Comparison of ENCODE assay signal across 10 cellular contexts in the genomic region with DNA sequence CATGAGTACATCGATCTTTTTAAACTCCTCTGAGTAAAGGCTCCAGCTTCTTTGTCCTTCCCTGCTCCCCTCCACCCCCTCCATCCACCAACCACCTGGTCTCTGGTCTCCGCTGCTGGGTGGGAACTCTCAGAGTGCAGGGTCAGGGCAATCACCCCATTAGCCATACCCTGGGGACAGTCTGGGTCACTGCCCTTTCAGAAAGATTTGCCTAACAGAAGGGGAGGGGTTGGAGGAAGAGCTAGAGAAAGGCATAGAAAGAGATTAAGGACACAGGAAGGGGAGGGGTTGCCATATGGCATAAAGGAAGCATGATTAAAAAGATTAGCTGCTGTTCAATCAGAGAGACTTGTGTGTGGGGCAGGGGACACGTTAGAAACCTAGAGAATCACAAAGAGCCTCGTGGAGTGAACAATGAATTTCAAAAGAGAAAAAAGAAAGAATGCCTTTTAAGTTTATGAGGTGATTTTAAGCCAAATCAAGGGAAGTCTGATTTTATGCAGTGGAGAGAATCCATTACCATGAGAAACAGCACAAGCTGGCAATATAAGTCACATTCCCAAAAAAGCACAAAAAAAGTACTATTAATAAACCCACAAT.
DNase-seq lines count a peak whose midpoint lies in the region; ATAC-seq, FAIRE-seq and TF ChIP-seq lines count a peak whose summit lies in the region.
"Had no signal": no experiment of that assay in that cellular context is flagged by ENCODE, and none has a peak within 500 bp of the region (broad histone marks: within the 10 kb centered on the region; RNA-seq: fewer than 3 reads in every experiment).

No MANE protein-coding gene starts in this region.

- no peak overlapping the region for H2BK15ac ChIP-seq in H1 (ENCODE audit: low read length)

- H2BK5ac ChIP-seq in H1 (ENCODE audit: low read depth, low read length): no peak overlapping the region

- no peaks in the 10 kb centered on the region for H3K27me3 ChIP-seq in H1 (replicated peaks in 1 of 4; ENCODE audit: control insufficient read depth in 3 of 4, extremely low read depth in 1 of 4, insufficient read depth in 3 of 4, low read length in 3 of 4)
- H3K27me3 ChIP-seq in gastroesophageal sphincter: no peaks in the 10 kb centered on the region
- H3K27me3 ChIP-seq: left lung had no signal

- 37% methylated on average over 3 of the region's 4 CpGs; no CpG with 5 or more reads in 1 of the 2 experiments for WGBS in H1 (ENCODE audit: extremely low coverage in 1 of 2, insufficient coverage in 1 of 2, insufficient read length in 1 of 2, insufficient replicate concordance in 2 of 2, low coverage in 1 of 2, low lambda C conversion rate in 2 of 2, missing lambda C conversion rate in 1 of 2), 2 experiments
- 23 to 34% methylated on average over 4 of the region's 4 CpGs for WGBS in gastroesophageal sphincter (ENCODE audit: low coverage in 1 of 2), 2 donors

- H2BK120ac ChIP-seq in H1 (replicated peaks; ENCODE audit: low read depth, low read length): no peak overlapping the region

- no peak overlapping the region for H4K91ac ChIP-seq in H1 (replicated peaks; ENCODE audit: insufficient read length, low read length)

- CTCF ChIA-PET in H1 (lab: Charles Lee; ENCODE audit: partially characterized antibody): interaction anchor here (0.6 to 1.1 kb wide), 2 partner anchors 13 to 21 kb away, joined by 3 to 4 read pairs; no protein-coding TSS in a partner anchor

- no peak for TF ChIP-seq RAD21 in H1 (IDR thresholded peaks at IDR 0.05 in 1 of 2, conservative IDR thresholded peaks at IDR 0.05 in 1 of 2; ENCODE audit: low read depth in 2 of 2, low read length in 2 of 2)

- POLR2A ChIA-PET in H1 (lab: Charles Lee; ENCODE audit: partially characterized antibody): no interaction called here

- TF ChIP-seq POLR2A in H1 (IDR thresholded peaks at IDR 0.05; ENCODE audit: control extremely low read depth in 1 of 2, low read depth in 2 of 2, low read length in 2 of 2) (no peak), gastroesophageal sphincter (IDR thresholded peaks at IDR 0.05) (no peak)

- H3K14ac ChIP-seq in H1 (ENCODE audit: insufficient read length): no peak overlapping the region

- H3K27ac ChIP-seq in H1 (ENCODE audit: low read depth, low read length): no peak overlapping the region
- H3K27ac ChIP-seq in gastroesophageal sphincter: no peak overlapping the region
- H3K27ac ChIP-seq: left lung had no signal

- H3K4me2 ChIP-seq in H1 (ENCODE audit: insufficient read depth in 1 of 2, low read depth in 2 of 2, low read length in 2 of 2): no peak overlapping the region

- H3K9ac ChIP-seq in ES-I3 (ENCODE audit: low read depth, low read length) (0 out of 2 replicates have a peak overlapping the region, but pooled peaks have one; percentile 6), H1 (replicated peaks in 1 of 4; ENCODE audit: extremely low read depth in 1 of 4, low read depth in 3 of 4, low read length in 3 of 4) (no peak overlapping the region)

- H2AFZ ChIP-seq in H1 (ENCODE audit: low read length): peak overlapping the region; percentile 53

- H4K20me1 ChIP-seq in H1 (replicated peaks in 1 of 2; ENCODE audit: control insufficient read depth in 1 of 2, insufficient read depth in 2 of 2, low read length in 2 of 2): no peaks in the 10 kb centered on the region

- no peak for FAIRE-seq in H1 (lab: Jason Lieb, UNC)

- H2BK20ac ChIP-seq in H1 (ENCODE audit: low read length): no peak overlapping the region

- H2BK12ac ChIP-seq in H1 (ENCODE audit: low read depth, low read length): no peak overlapping the region

- H2AK5ac ChIP-seq in H1 (ENCODE audit: low read depth, low read length): no peak overlapping the region

- H3K4ac ChIP-seq in H1 (replicated peaks; ENCODE audit: insufficient read length, low read depth, low read length): no peak overlapping the region

- H3K23ac ChIP-seq in H1 (ENCODE audit: insufficient read length): no peak overlapping the region

- peaks cover 4% of the 10 kb centered on the region for H3K9me3 ChIP-seq in ES-I3 (ENCODE audit: control insufficient read depth, insufficient read depth, low read length)
- H3K9me3 ChIP-seq in H1 (ENCODE audit: insufficient read depth in 2 of 2, low read depth in 1 of 2, low read length in 1 of 2): no peaks in the 10 kb centered on the region
- H3K9me3 ChIP-seq in gastroesophageal sphincter: no peaks in the 10 kb centered on the region
- H3K9me3 ChIP-seq: left lung had no signal

- H4K5ac ChIP-seq in H1 (ENCODE audit: insufficient read length, low read depth, low read length): no peak overlapping the region

- DNase-seq in H1 (ENCODE audit: low read depth in 1 of 2, low spot score in 2 of 2) (no peak), NCI-H2227 treated with DMSO at 0.1 percent for 48 hours (lab: John Stamatoyannopoulos, UW) (no peak), OCI-M2 (lab: John Stamatoyannopoulos, UW; ENCODE audit: unreplicated experiment) (no peak), middle frontal gyrus (ENCODE audit: extremely low spot score, low spot score) (no peak)
- DNase-seq: effector memory CD4-positive, alpha-beta T cell; left lung had no signal

- H3K56ac ChIP-seq in H1 (replicated peaks; ENCODE audit: insufficient read length, low read depth, low read length): no peak overlapping the region

- no peaks in the 10 kb centered on the region for H3K36me3 ChIP-seq in ES-I3 (ENCODE audit: insufficient read depth, low read length)
- H3K36me3 ChIP-seq in H1 (ENCODE audit: control insufficient read depth in 2 of 4, insufficient read depth in 4 of 4, low read length in 3 of 4): no peaks in the 10 kb centered on the region
- H3K36me3 ChIP-seq in gastroesophageal sphincter: no peaks in the 10 kb centered on the region
- H3K36me3 ChIP-seq: left lung had no signal

- H3K18ac ChIP-seq in H1 (ENCODE audit: extremely low read depth, low read length): no peak overlapping the region

- TF ChIP-seq CTCF in H1 (IDR thresholded peaks at IDR 0.05; ENCODE audit: control extremely low read depth in 1 of 3, insufficient read depth in 1 of 3, low read depth in 1 of 3, low read length in 3 of 3) (no peak), gastroesophageal sphincter (IDR thresholded peaks at IDR 0.05) (no peak)

- H3K23me2 ChIP-seq in H1 (ENCODE audit: low read depth, low read length): peaks cover 1% of the 10 kb centered on the region; the same call in 1 of the 2 replicates

- peaks cover 28% of the 10 kb centered on the region for H3K4me1 ChIP-seq in ES-I3 (ENCODE audit: insufficient read depth, low read length)
- 0 out of 7 replicates have a peak, but pooled peaks cover 0 to 2% (median 0%) of the 10 kb centered on the region in 4 experiments for H3K4me1 ChIP-seq in H1 (replicated peaks in 1 of 4; ENCODE audit: control insufficient read depth in 3 of 4, insufficient read depth in 4 of 4, low read length in 3 of 4)
- H3K4me1 ChIP-seq in gastroesophageal sphincter: no peaks in the 10 kb centered on the region

- no peaks in the 10 kb centered on the region for H3K79me1 ChIP-seq in H1 (ENCODE audit: low read depth, low read length)

- H3K4me3 ChIP-seq in H1 (ENCODE audit: extremely low read depth in 1 of 4, insufficient read depth in 2 of 4, low read depth in 3 of 4, low read length in 4 of 4) (no peak overlapping the region), gastroesophageal sphincter (no peak overlapping the region)
- H3K4me3 ChIP-seq: left lung had no signal

- no peak for TF ChIP-seq EP300 in H1 (IDR thresholded peaks at IDR 0.05; ENCODE audit: borderline replicate concordance in 1 of 2, low read depth in 2 of 2, low read length in 2 of 2)
- TF ChIP-seq EP300 in gastroesophageal sphincter (IDR thresholded peaks at IDR 0.05): no peak

- no peak overlapping the region for H4K8ac ChIP-seq in H1 (ENCODE audit: extremely low read depth, insufficient read depth, low read length)

- no peaks in the 10 kb centered on the region for H3K79me2 ChIP-seq in H1 (ENCODE audit: control insufficient read depth in 1 of 2, insufficient read depth in 2 of 2, low read length in 2 of 2)

- ATAC-seq in GM21447 (IDR thresholded peaks at IDR 0.05; ENCODE audit: unreplicated experiment): peak; percentile 82
- ATAC-seq in HG03442 (IDR thresholded peaks at IDR 0.05; ENCODE audit: unreplicated experiment): peak; percentile 74
- no peak for ATAC-seq in gastroesophageal sphincter

TF ChIP-seq in H1, 55 proteins besides CTCF, POLR2A, EP300 and RAD21:
- TF ChIP-seq JUND (IDR thresholded peaks at IDR 0.05; ENCODE audit: low read length) (no peak), RXRA (IDR thresholded peaks at IDR 0.05; ENCODE audit: insufficient read depth, low read depth, low read length) (no peak), EGR1 (IDR thresholded peaks at IDR 0.05; ENCODE audit: borderline replicate concordance, low read depth, low read length) (no peak), ZNF274 (IDR thresholded peaks at IDR 0.05; ENCODE audit: borderline replicate concordance, extremely low read depth, low read length) (no peak), CREB1 (IDR thresholded peaks at IDR 0.05) (no peak), CBX8 (IDR thresholded peaks at IDR 0.05; ENCODE audit: borderline replicate concordance, low read depth, low read length) (no peak), CBX5 (IDR thresholded peaks at IDR 0.05; ENCODE audit: low read depth, low read length) (no peak), KDM4A (IDR thresholded peaks at IDR 0.05; ENCODE audit: low read depth, low read length, severe bottlenecking) (no peak), GABPA (IDR thresholded peaks at IDR 0.05; ENCODE audit: borderline replicate concordance, insufficient read depth, low read length) (no peak), GTF2F1 (IDR thresholded peaks at IDR 0.05; ENCODE audit: borderline replicate concordance, low read depth, low read length) (no peak)
- TF ChIP-seq, protein P1, sequence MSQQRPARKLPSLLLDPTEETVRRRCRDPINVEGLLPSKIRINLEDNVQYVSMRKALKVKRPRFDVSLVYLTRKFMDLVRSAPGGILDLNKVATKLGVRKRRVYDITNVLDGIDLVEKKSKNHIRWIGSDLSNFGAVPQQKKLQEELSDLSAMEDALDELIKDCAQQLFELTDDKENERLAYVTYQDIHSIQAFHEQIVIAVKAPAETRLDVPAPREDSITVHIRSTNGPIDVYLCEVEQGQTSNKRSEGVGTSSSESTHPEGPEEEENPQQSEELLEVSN (IDR thresholded peaks at IDR 0.05): no peak
